Comparison of ENCODE assay signal across 10 cellular contexts in genomic region chr5:142650060-142650459, GRCh38. TPM values are rescaled to one million over a fixed set of nuclear protein-coding genes. Genes with fewer than 3 reads are reported as not detected.
"Had no signal": no experiment of that assay in that cellular context is flagged by ENCODE, and none has a peak within 500 bp of the region (broad histone marks: within the 10 kb centered on the region; RNA-seq: fewer than 3 reads in every experiment).

No MANE protein-coding gene starts in this region.

- ATAC-seq: HCT116, HepG2 had no signal

- H3K9me3 ChIP-seq: HAP-1 had no signal

- H3K4me3 ChIP-seq: GM23248, HAP-1 had no signal

- DNase-seq: GM23248, GOT3, H7, HFFc6, KBM-7 had no signal

- H3K4me1 ChIP-seq: HAP-1 had no signal

- H3K36me3 ChIP-seq: HAP-1 had no signal

- H3K27ac ChIP-seq: GM23248, HL-60 had no signal

RNA-seq across cellular contexts. Expression of gene FGF1, which starts 35.8 kb away (rescaled TPM):
- total RNA-seq: HepG2 had no signal
- polyA plus RNA-seq: HepG2, IgD-negative memory B cell had no signal
